Comparison of ENCODE assay signal across 12 cellular contexts in genomic region chr1:195376190-195376589, GRCh38.
DNase-seq lines count a peak whose midpoint lies in the region; ATAC-seq, FAIRE-seq and TF ChIP-seq lines count a peak whose summit lies in the region.
"Had no signal": no experiment of that assay in that cellular context is flagged by ENCODE, and none has a peak within 500 bp of the region (broad histone marks: within the 10 kb centered on the region; RNA-seq: fewer than 3 reads in every experiment).

No MANE protein-coding gene starts in this region.

- H3K9me3 ChIP-seq in breast epithelium = no peaks in the 10 kb centered on the region
- H3K9me3 ChIP-seq: uterus had no signal

- no peaks in the 10 kb centered on the region for H3K9me3 Mint-ChIP-seq in MCF 10A (ENCODE audit: unreplicated experiment)
- H3K9me3 Mint-ChIP-seq: activated CD4-positive, alpha-beta memory T cell treated with anti-CD3 and anti-CD28 coated beads for 36 hours; activated naive CD8-positive, alpha-beta T cell treated with anti-CD3 and anti-CD28 coated beads, Interleukin-2, amount 50 U/mL, for 24 hours had no signal

- DNase-seq in MCF 10A (ENCODE audit: unreplicated experiment) (peak; percentile 25), breast epithelium (ENCODE audit: low spot score in 2 of 2) (no peak), amniotic epithelial cell (ENCODE audit: low read depth) (peak; percentile 14), RCC 7860 (ENCODE audit: low spot score) (no peak)
- DNase-seq in activated effector memory CD4-positive, alpha-beta T cell treated with Interleukin-2 at 50 U/mL for 16 hours = no peak
- DNase-seq in activated CD4-positive, alpha-beta T cell treated with anti-CD3 and anti-CD28 coated beads for 4 hours = no peak
- DNase-seq: activated CD4-positive, alpha-beta memory T cell treated with anti-CD3 and anti-CD28 coated beads for 36 hours; activated naive CD8-positive, alpha-beta T cell treated with anti-CD3 and anti-CD28 coated beads, Interleukin-2, amount 50 U/mL, for 24 hours; NCI-H446 treated with DMSO at 0.1 percent for 48 hours; uterus had no signal

- H3K36me3 Mint-ChIP-seq in MCF 10A (ENCODE audit: insufficient read depth, unreplicated experiment) = no peaks in the 10 kb centered on the region
- H3K36me3 Mint-ChIP-seq: activated CD4-positive, alpha-beta memory T cell treated with anti-CD3 and anti-CD28 coated beads for 36 hours had no signal

- FAIRE-seq in RCC 7860 (lab: Jason Lieb, UNC) = no peak

- H3K27ac Mint-ChIP-seq in MCF 10A (ENCODE audit: low read depth, unreplicated experiment) = no peak overlapping the region
- H3K27ac Mint-ChIP-seq: activated CD4-positive, alpha-beta memory T cell treated with anti-CD3 and anti-CD28 coated beads for 36 hours; activated naive CD8-positive, alpha-beta T cell treated with anti-CD3 and anti-CD28 coated beads, Interleukin-2, amount 50 U/mL, for 24 hours had no signal

- H3K36me3 ChIP-seq in breast epithelium = no peaks in the 10 kb centered on the region
- H3K36me3 ChIP-seq: uterus had no signal

- no peaks in the 10 kb centered on the region for H3K27me3 ChIP-seq in breast epithelium
- H3K27me3 ChIP-seq: uterus had no signal

- H3K4me1 ChIP-seq in breast epithelium = no peaks in the 10 kb centered on the region
- H3K4me1 ChIP-seq: uterus had no signal

- no TSS peak for BruUV-seq in MCF 10A (replicated peaks; lab: Mats Ljungman, UMichigan)

- H3K27ac ChIP-seq in breast epithelium = no peak overlapping the region
- H3K27ac ChIP-seq: uterus had no signal

- POLR2A ChIA-PET in MCF 10A (lab: Yijun Ruan, JAX) = interaction anchor here (0.6 to 0.7 kb wide), 2 partner anchors 21 to 48 kb away, joined by 3 read pairs; no protein-coding TSS in a partner anchor

- no peak for TF ChIP-seq POLR2A in breast epithelium (IDR thresholded peaks at IDR 0.05)

- no peaks in the 10 kb centered on the region for H3K27me3 Mint-ChIP-seq in MCF 10A (ENCODE audit: insufficient read depth, unreplicated experiment)
- H3K27me3 Mint-ChIP-seq: activated CD4-positive, alpha-beta memory T cell treated with anti-CD3 and anti-CD28 coated beads for 36 hours; activated naive CD8-positive, alpha-beta T cell treated with anti-CD3 and anti-CD28 coated beads, Interleukin-2, amount 50 U/mL, for 24 hours had no signal

- H3K4me3 ChIP-seq in breast epithelium = no peak overlapping the region
- H3K4me3 ChIP-seq: uterus had no signal

- CTCF ChIA-PET in MCF 10A (lab: Yijun Ruan, JAX) = interaction anchor here (0.5 to 1.6 kb wide), 15 partner anchors 10 to 1246 kb away, joined by 3 to 10 read pairs (median 4); no protein-coding TSS in a partner anchor

- intact Hi-C loops in MCF 10A (cut with micrococcal nuclease) (no loop called here), breast epithelium (cut with DNase I; ENCODE audit: low total_unique reads) (no loop called here)

- no peak for ATAC-seq in HG03280 (IDR thresholded peaks at IDR 0.05; ENCODE audit: unreplicated experiment)
- ATAC-seq: activated naive CD8-positive, alpha-beta T cell treated with anti-CD3 and anti-CD28 coated beads, Interleukin-2, amount 50 U/mL, for 24 hours had no signal

- H3K4me3 Mint-ChIP-seq in MCF 10A (ENCODE audit: unreplicated experiment) = no peak overlapping the region
- H3K4me3 Mint-ChIP-seq: activated CD4-positive, alpha-beta memory T cell treated with anti-CD3 and anti-CD28 coated beads for 36 hours; activated naive CD8-positive, alpha-beta T cell treated with anti-CD3 and anti-CD28 coated beads, Interleukin-2, amount 50 U/mL, for 24 hours had no signal

- H3K4me1 Mint-ChIP-seq in MCF 10A (ENCODE audit: insufficient read depth, unreplicated experiment) = no peaks in the 10 kb centered on the region
- H3K4me1 Mint-ChIP-seq: activated naive CD8-positive, alpha-beta T cell treated with anti-CD3 and anti-CD28 coated beads, Interleukin-2, amount 50 U/mL, for 24 hours had no signal

- TF ChIP-seq CTCF in MCF 10A (IDR thresholded peaks at IDR 0.05; ENCODE audit: unreplicated experiment) (peak; percentile 15), breast epithelium (IDR thresholded peaks at IDR 0.05) (no peak), LNCAP (IDR thresholded peaks at IDR 0.05) (peak; percentile 39; the same call in 1 of the 2 replicates)

Comparison
In these comparisons a context has a peak if more than half of its experiments do, and no peak if none do; other contexts are left out.
1. DNase-seq: peak in MCF 10A (single experiment) and amniotic epithelial cell (single experiment); none in breast epithelium (0 of 2), activated effector memory CD4-positive, alpha-beta T cell treated with Interleukin-2 at 50 U/mL for 16 hours (single experiment), activated CD4-positive, alpha-beta T cell treated with anti-CD3 and anti-CD28 coated beads for 4 hours (0 of 2) and RCC 7860 (single experiment).
2. CTCF ChIP-seq: peak in MCF 10A (single experiment) and LNCAP (single experiment); none in breast epithelium (0 of 3).